Comparison of ENCODE assay signal across 19 cellular contexts in genomic region chr2:173658946-173659371, GRCh38.
DNase-seq lines count a peak whose midpoint lies in the region; ATAC-seq and TF ChIP-seq lines count a peak whose summit lies in the region.
"Had no signal": no experiment of that assay in that cellular context is flagged by ENCODE, and none has a peak within 500 bp of the region (broad histone marks: within the 10 kb centered on the region; RNA-seq: fewer than 3 reads in every experiment).

No MANE protein-coding gene starts in this region.

- POLR2A ChIA-PET in HCT116 (lab: Charles Lee) (no interaction called here), SK-N-SH (lab: Yijun Ruan, JAX) (no interaction called here)

- no peaks in the 10 kb centered on the region for H3K9me2 ChIP-seq in HCT116 (ENCODE audit: insufficient read depth)
- no peaks in the 10 kb centered on the region for H3K9me2 ChIP-seq in SK-N-SH

- H3K27me3 ChIP-seq in HCT116 (ENCODE audit: insufficient read depth, low read length) (no peaks in the 10 kb centered on the region), SK-N-SH (ENCODE audit: insufficient read depth) (no peaks in the 10 kb centered on the region), testis (no peaks in the 10 kb centered on the region)
- H3K27me3 ChIP-seq: gastrocnemius medialis had no signal

- RAD21 ChIA-PET in HCT116 (lab: Charles Lee; ENCODE audit: low non-redundant PET in 1 of 2, low total read pairs in 2 of 2, uncharacterized antibody in 2 of 2, unreplicated experiment in 2 of 2), result no interaction called here

- TF ChIP-seq CTCF in HCT116 (IDR thresholded peaks at IDR 0.05 in 2 of 3, conservative IDR thresholded peaks at IDR 0.05 in 1 of 3; ENCODE audit: borderline replicate concordance in 1 of 3, insufficient read depth in 1 of 3, low read depth in 2 of 3, low read length in 2 of 3), result no peak
- no peak for TF ChIP-seq CTCF in SK-N-SH (IDR thresholded peaks at IDR 0.05)
- no peak for TF ChIP-seq CTCF in fibroblast of the aortic adventitia (IDR thresholded peaks at IDR 0.05; ENCODE audit: insufficient read depth, low read length)
- no peak for TF ChIP-seq CTCF in testis (IDR thresholded peaks at IDR 0.05)

- H3K4me2 ChIP-seq in HCT116 (ENCODE audit: low read length) (peak overlapping the region; percentile 42), SK-N-SH (peak overlapping the region; percentile 43)

- H2AFZ ChIP-seq in HCT116 (ENCODE audit: low read depth, low read length, poor library complexity, severe bottlenecking) (no peak overlapping the region), SK-N-SH (ENCODE audit: low read depth) (peak overlapping the region; percentile 55; the same call in 1 of the 2 replicates)

- H3K79me2 ChIP-seq in HCT116 (ENCODE audit: insufficient read depth, low read length) (no peaks in the 10 kb centered on the region), SK-N-SH (ENCODE audit: insufficient read depth) (no peaks in the 10 kb centered on the region)

- CTCF ChIA-PET in HCT116 (lab: Charles Lee), result no interaction called here
- CTCF ChIA-PET in SK-N-SH (lab: Yijun Ruan, JAX), result interaction anchor here (1.2 kb wide), 1 partner anchor 9 kb away, joined by 4 read pairs; no protein-coding TSS in a partner anchor

- H4K20me1 ChIP-seq in HCT116 (ENCODE audit: insufficient read depth), result no peaks in the 10 kb centered on the region
- H4K20me1 ChIP-seq in SK-N-SH (ENCODE audit: insufficient read depth), result no peaks in the 10 kb centered on the region

- H3K4me3 ChIP-seq in HCT116 (replicated peaks in 1 of 2; ENCODE audit: low read depth in 1 of 2, low read length in 2 of 2) (no peak overlapping the region), SK-N-SH (ENCODE audit: low read depth in 2 of 2, low read length in 1 of 2) (no peak overlapping the region), fibroblast of the aortic adventitia (ENCODE audit: low read depth, low read length) (no peak overlapping the region), testis (no peak overlapping the region)
- H3K4me3 ChIP-seq: gastrocnemius medialis had no signal

- H3K36me3 ChIP-seq in HCT116 (ENCODE audit: control insufficient read depth in 1 of 2, insufficient read depth in 2 of 2, low read length in 2 of 2) (no peaks in the 10 kb centered on the region), SK-N-SH (replicated peaks in 1 of 2; ENCODE audit: control insufficient read depth in 1 of 2, insufficient read depth in 2 of 2, low read length in 1 of 2) (no peaks in the 10 kb centered on the region), testis (ENCODE audit: low read depth, missing control alignments) (no peaks in the 10 kb centered on the region)
- H3K36me3 ChIP-seq: gastrocnemius medialis had no signal

- no peak for ATAC-seq in HCT116
- no peak for ATAC-seq in GM21825 (IDR thresholded peaks at IDR 0.05; ENCODE audit: unreplicated experiment)
- ATAC-seq: effector memory CD8-positive, alpha-beta T cell; left colon had no signal

- H3K4me1 ChIP-seq in HCT116 (ENCODE audit: control insufficient read depth in 1 of 2, insufficient read depth in 2 of 2, low read length in 2 of 2) (peaks cover 19 to 38% of the 10 kb centered on the region in 2 experiments), SK-N-SH (ENCODE audit: control insufficient read depth in 1 of 2, insufficient read depth in 2 of 2, low read depth in 1 of 2, low read length in 1 of 2) (peaks cover 0 to 22% of the 10 kb centered on the region in 2 experiments; a peak in 2 of 4 replicates), testis (no peaks in the 10 kb centered on the region)
- H3K4me1 ChIP-seq: gastrocnemius medialis had no signal

- H3F3A ChIP-seq in SK-N-SH (replicated peaks; ENCODE audit: insufficient read depth), result peaks cover 16% of the 10 kb centered on the region

- no peak for TF ChIP-seq RAD21 in HCT116 (IDR thresholded peaks at IDR 0.05; ENCODE audit: low read depth)
- no peak for TF ChIP-seq RAD21 in SK-N-SH (IDR thresholded peaks at IDR 0.05; ENCODE audit: low read length)

- peak; percentile 44 for DNase-seq in A172 (ENCODE audit: low spot score)
- no peak for DNase-seq in HCT116 (ENCODE audit: low read depth, low spot score)
- no peak for DNase-seq in SK-N-SH
- DNase-seq in fibroblast of the aortic adventitia (ENCODE audit: low read depth), result peak; percentile 82
- no peak for DNase-seq in DMS153 treated with DMSO at 0.1 percent for 48 hours (lab: John Stamatoyannopoulos, UW; ENCODE audit: unreplicated experiment)
- no peak for DNase-seq in SW480 (ENCODE audit: low spot score)
- no peak for DNase-seq in testis
- DNase-seq: activated naive CD8-positive, alpha-beta T cell treated with anti-CD3 and anti-CD28 coated beads, Interleukin-2, amount 10 ng/mL, durations not matched to agents 7 days and 5 days; CD4-positive, alpha-beta T cell; central memory CD4-positive, alpha-beta T cell; DMS79; effector memory CD8-positive, alpha-beta T cell; gastrocnemius medialis; GOT3; left colon; midbrain; NCI-H2029; NCI-H524 had no signal

- TF ChIP-seq POLR2A in HCT116 (IDR thresholded peaks at IDR 0.05; ENCODE audit: borderline replicate concordance, extremely low read depth, insufficient read depth, insufficient read length) (no peak), testis (IDR thresholded peaks at IDR 0.05) (no peak)

- H3K27ac ChIP-seq in HCT116 (ENCODE audit: low read depth, low read length) (no peak overlapping the region), SK-N-SH (ENCODE audit: low read depth in 2 of 2, low read length in 1 of 2) (peak overlapping the region in 1 of 2 experiments; percentile 91; a peak in 2 of 4 replicates), testis (no peak overlapping the region)
- H3K27ac ChIP-seq: gastrocnemius medialis had no signal

- WGBS in SK-N-SH (ENCODE audit: low lambda C conversion rate), result 5% methylated on average over 2 of the region's 2 CpGs
- 39 to 52% methylated on average over 2 of the region's 2 CpGs for WGBS in testis, 2 donors

- H3K9ac ChIP-seq in HCT116 (ENCODE audit: low read length) (no peak overlapping the region), SK-N-SH (peak overlapping the region; percentile 65)

- H3K9me3 ChIP-seq in HCT116 (ENCODE audit: control insufficient read depth in 1 of 2, insufficient read depth in 1 of 2, low read depth in 1 of 2, low read length in 2 of 2), result no peaks in the 10 kb centered on the region
- no peaks in the 10 kb centered on the region for H3K9me3 ChIP-seq in SK-N-SH
- no peaks in the 10 kb centered on the region for H3K9me3 ChIP-seq in testis
- H3K9me3 ChIP-seq: gastrocnemius medialis had no signal

- TF ChIP-seq EP300 in SK-N-SH (IDR thresholded peaks at IDR 0.05; ENCODE audit: borderline replicate concordance in 1 of 2, low read depth in 1 of 2, low read length in 1 of 2), result peak; percentile 8 to 73; a peak in 1 of 4 replicates

- BruUV-seq in HCT116 (replicated peaks; lab: Mats Ljungman, UMichigan), result no TSS peak

- intact Hi-C loops in HCT116 (cut with micrococcal nuclease) (no loop called here), testis (cut with DNase I; ENCODE audit: low total_unique reads) (no loop called here)

TF ChIP-seq in HCT116, 20 proteins besides CTCF, POLR2A, EP300 and RAD21:
- no peak for TF ChIP-seq MAX (IDR thresholded peaks at IDR 0.05)

TF ChIP-seq in SK-N-SH, 30 proteins besides CTCF, POLR2A, EP300 and RAD21 (continues in another document):
- TF ChIP-seq NFIC (IDR thresholded peaks at IDR 0.05; ENCODE audit: borderline replicate concordance) (peak; percentile 71), SIN3A (IDR thresholded peaks at IDR 0.05; ENCODE audit: borderline replicate concordance, low read depth, low read length) (no peak), TCF12 (IDR thresholded peaks at IDR 0.05) (peak; percentile 93), MEF2A (IDR thresholded peaks at IDR 0.05; ENCODE audit: borderline replicate concordance, low read depth) (no peak), FOSL2 (IDR thresholded peaks at IDR 0.05; ENCODE audit: borderline replicate concordance, low read depth) (peak; percentile 84), GABPA (IDR thresholded peaks at IDR 0.05; ENCODE audit: low read depth) (no peak), JUND (IDR thresholded peaks at IDR 0.05) (peak; percentile 78), PBX3 (IDR thresholded peaks at IDR 0.05) (peak; percentile 57), RXRA (IDR thresholded peaks at IDR 0.05; ENCODE audit: borderline replicate concordance, low read depth) (peak; percentile 24; the same call in 1 of the 2 replicates), REST (IDR thresholded peaks at IDR 0.05; ENCODE audit: low read depth, low read length) (no peak), CHD2 (IDR thresholded peaks at IDR 0.05; ENCODE audit: low read length, partially characterized antibody) (no peak)

Comparison
In these comparisons a context has a peak if more than half of its experiments do, and no peak if none do; other contexts are left out.
1. DNase-seq: peak in A172 (single experiment) and fibroblast of the aortic adventitia (single experiment); none in HCT116 (single experiment), SK-N-SH (single experiment), DMS153 treated with DMSO at 0.1 percent for 48 hours (single experiment), SW480 (single experiment) and testis (single experiment).